7 cellular contexts compared by ENCODE assay signal in the genomic region with DNA sequence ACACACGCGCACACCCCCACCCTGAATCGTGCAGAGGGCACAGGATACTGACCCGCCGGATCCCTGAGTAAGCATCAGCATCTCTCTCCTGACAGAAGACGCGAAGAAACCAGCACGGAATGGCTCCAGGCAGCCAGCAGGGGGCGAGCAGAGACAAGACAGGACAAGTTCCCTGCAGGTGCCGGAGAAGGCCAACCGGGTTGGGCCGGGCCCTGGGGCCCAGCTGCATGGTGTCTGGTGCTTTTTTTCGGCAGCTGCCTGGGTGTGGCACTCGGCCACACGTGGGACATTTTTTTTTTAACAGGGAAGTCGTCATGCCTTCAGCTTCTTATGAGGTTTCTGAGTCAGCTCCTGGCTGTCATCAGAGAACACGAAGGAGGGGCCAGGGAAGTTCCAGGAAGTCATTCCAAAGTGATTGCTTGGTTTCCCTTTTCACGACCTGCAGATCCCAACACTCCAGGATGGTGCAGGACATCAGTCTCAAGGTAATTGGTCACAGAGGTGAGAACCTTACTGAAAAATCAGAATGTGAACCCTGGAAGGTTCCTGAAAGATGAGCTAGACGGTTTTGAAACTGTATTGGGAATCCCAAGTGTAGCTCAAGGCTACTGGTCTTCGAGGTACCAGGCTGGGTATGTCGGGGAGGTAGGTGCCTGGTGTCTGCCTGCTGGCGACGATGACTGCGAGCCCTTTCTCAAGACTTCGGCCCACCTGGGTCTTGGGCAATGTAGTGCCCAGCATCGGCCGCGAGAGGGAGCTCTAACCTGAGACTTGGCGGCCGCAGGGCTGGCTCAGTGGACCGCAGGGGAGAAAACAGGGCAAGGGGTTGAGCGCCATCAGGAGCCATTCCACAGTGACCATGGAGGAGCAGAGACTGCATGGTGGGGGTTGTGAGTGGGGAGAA.
A peak's percentile ranks its signal among the peaks of the same experiment; 100 is the strongest.
DNase-seq lines count a peak whose midpoint lies in the region; ATAC-seq, FAIRE-seq and TF ChIP-seq lines count a peak whose summit lies in the region.

No MANE protein-coding gene starts in this region.

- peak; percentile 87 for FAIRE-seq in GM18507 (lab: Jason Lieb, UNC)

- H3K4me1 Mint-ChIP-seq in activated CD4-positive, alpha-beta T cell treated with anti-CD3 and anti-CD28 coated beads for 36 hours: peaks cover 10% of the 10 kb centered on the region
- peaks cover 23% of the 10 kb centered on the region for H3K4me1 Mint-ChIP-seq in chondrocyte (ENCODE audit: low read depth)

- no peaks in the 10 kb centered on the region for H3K36me3 Mint-ChIP-seq in activated CD4-positive, alpha-beta T cell treated with anti-CD3 and anti-CD28 coated beads for 36 hours (ENCODE audit: low read depth)
- no peaks in the 10 kb centered on the region for H3K36me3 Mint-ChIP-seq in chondrocyte (ENCODE audit: low read depth)

- H3K27ac Mint-ChIP-seq in activated CD4-positive, alpha-beta T cell treated with anti-CD3 and anti-CD28 coated beads for 36 hours: peak overlapping the region; percentile 82
- H3K27ac Mint-ChIP-seq in chondrocyte (ENCODE audit: unreplicated experiment): peak overlapping the region; percentile 89

- intact Hi-C loops in activated CD4-positive, alpha-beta T cell treated with anti-CD3 and anti-CD28 coated beads for 36 hours (cut with DNase I, micrococcal nuclease): loop anchor here (1.0 to 10.0 kb wide), 6 partner anchors 223 to 573 kb away; partner anchors contain the start of gene PARP11 (in 1 of the 2)

- POLR2A ChIA-PET in activated CD4-positive, alpha-beta T cell treated with anti-CD3 and anti-CD28 coated beads for 36 hours (lab: Charles Lee): interaction anchor here (0.9 kb wide), 1 partner anchor 14 kb away, joined by 3 read pairs; no protein-coding TSS in a partner anchor

- peak; percentile 85 for TF ChIP-seq CTCF in chondrocyte (IDR thresholded peaks at IDR 0.05)

- H3K9me3 Mint-ChIP-seq in activated CD4-positive, alpha-beta T cell treated with anti-CD3 and anti-CD28 coated beads for 36 hours (ENCODE audit: low read depth): no peaks in the 10 kb centered on the region
- H3K9me3 Mint-ChIP-seq in chondrocyte (ENCODE audit: low read depth): no peaks in the 10 kb centered on the region

- H3K4me3 Mint-ChIP-seq in activated CD4-positive, alpha-beta T cell treated with anti-CD3 and anti-CD28 coated beads for 36 hours: peak overlapping the region; percentile 54
- H3K4me3 Mint-ChIP-seq in chondrocyte (ENCODE audit: unreplicated experiment): peak overlapping the region; percentile 60

- peak; percentile 77 for ATAC-seq in HG03280 (IDR thresholded peaks at IDR 0.05; ENCODE audit: unreplicated experiment)
- ATAC-seq in activated CD4-positive, alpha-beta T cell treated with anti-CD3 and anti-CD28 coated beads for 36 hours: peak; percentile 85

- DNase-seq in GM18507 (ENCODE audit: extremely low spot score, insufficient read length, low read depth) (peak; percentile 66), NCI-H510A (lab: John Stamatoyannopoulos, UW) (peak; percentile 83), chondrocyte (ENCODE audit: low spot score) (no peak), left kidney (ENCODE audit: low read depth, low spot score) (peak; percentile 92)
- peak; percentile 93 for DNase-seq in activated CD4-positive, alpha-beta T cell treated with anti-CD3 and anti-CD28 coated beads for 36 hours
- peak; percentile 50 to 70 (median 64) for DNase-seq in stimulated activated CD4-positive, alpha-beta T cell treated with anti-CD3 and anti-CD28 coated beads, Interleukin-1b, Interleukin-23, amount 100 ng/mL, for 24 hours (ENCODE audit: low read depth in 4 of 4, low spot score in 1 of 4)

- H3K27me3 Mint-ChIP-seq in activated CD4-positive, alpha-beta T cell treated with anti-CD3 and anti-CD28 coated beads for 36 hours: peaks cover 7% of the 10 kb centered on the region
- peaks cover 5% of the 10 kb centered on the region for H3K27me3 Mint-ChIP-seq in chondrocyte (ENCODE audit: low read depth)

- CTCF ChIA-PET in activated CD4-positive, alpha-beta T cell treated with anti-CD3 and anti-CD28 coated beads for 36 hours (lab: Charles Lee): interaction anchor here (0.5 to 3.9 kb wide), 72 partner anchors 10 to 1624 kb away, joined by 3 to 42 read pairs (median 4); no protein-coding TSS in a partner anchor
